In the genomic region with DNA sequence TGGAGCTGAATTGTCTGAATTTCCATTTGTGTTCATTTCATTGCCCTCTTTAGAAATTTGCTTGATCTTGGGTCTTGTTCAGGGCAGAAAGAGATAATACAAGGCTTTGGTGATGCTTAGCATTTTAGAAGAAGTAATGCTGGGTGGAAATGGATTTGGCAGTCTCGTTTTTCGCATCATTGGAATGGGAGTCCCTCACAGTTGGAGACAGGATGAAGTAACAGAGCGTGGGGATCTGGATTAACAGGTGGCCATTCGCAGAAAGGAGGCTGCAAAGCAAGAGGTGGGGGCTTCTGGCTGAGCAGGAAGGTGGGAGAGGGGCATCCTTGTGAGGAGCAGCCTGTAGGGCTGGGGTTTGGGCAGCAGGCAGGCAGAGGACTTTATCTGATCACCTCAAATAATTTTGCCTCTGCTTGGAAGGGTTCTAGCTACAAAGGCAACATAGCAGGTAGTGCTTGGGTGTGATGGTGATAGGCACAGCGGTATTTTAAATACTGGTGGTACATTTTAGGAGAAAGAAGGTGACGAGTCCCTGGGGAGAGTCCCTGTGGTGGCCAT, we compare ENCODE assay signal across 12 cellular contexts. TPM values are rescaled to one million over a fixed set of nuclear protein-coding genes. Genes with fewer than 3 reads are reported as not detected.
A peak's percentile ranks its signal among the peaks of the same experiment; 100 is the strongest.
DNase-seq lines count a peak whose midpoint lies in the region; ATAC-seq and TF ChIP-seq lines count a peak whose summit lies in the region.
"Had no signal": no experiment of that assay in that cellular context is flagged by ENCODE, and none has a peak within 500 bp of the region (broad histone marks: within the 10 kb centered on the region; RNA-seq: fewer than 3 reads in every experiment).

No MANE protein-coding gene starts in this region.

- H3K27ac Mint-ChIP-seq in activated naive CD4-positive, alpha-beta T cell treated with anti-CD3 and anti-CD28 coated beads, Interleukin-2, amount 10 ng/mL, durations not matched to agents 7 days and 5 days: peak overlapping the region; percentile 97
- peak overlapping the region; percentile 98 for H3K27ac Mint-ChIP-seq in activated CD4-positive, alpha-beta memory T cell treated with anti-CD3 and anti-CD28 coated beads for 36 hours

- no peak for DNase-seq in activated naive CD4-positive, alpha-beta T cell treated with anti-CD3 and anti-CD28 coated beads, Interleukin-2, amount 10 ng/mL, durations not matched to agents 7 days and 5 days
- no peak for DNase-seq in activated naive CD4-positive, alpha-beta T cell (lab: John Stamatoyannopoulos, UW)
- no peak for DNase-seq in activated CD4-positive, alpha-beta memory T cell treated with anti-CD3 and anti-CD28 coated beads for 36 hours
- DNase-seq in hepatocyte (ENCODE audit: low spot score) (no peak), thyroid gland (no peak), SKM-1 (lab: John Stamatoyannopoulos, UW; ENCODE audit: unreplicated experiment) (no peak)
- no peak for DNase-seq in stimulated activated CD4-positive, alpha-beta T cell treated with anti-CD3 and anti-CD28 coated beads, Interleukin-1b, Interleukin-23, amount 100 ng/mL, for 48 hours
- DNase-seq: brain microvascular endothelial cell, kidney, NCI-H187 treated with DMSO at 0.1 percent for 48 hours had no signal

- TF ChIP-seq CTCF in hepatocyte (IDR thresholded peaks at IDR 0.05; ENCODE audit: poor library complexity) (no peak), thyroid gland (IDR thresholded peaks at IDR 0.05) (no peak)

- H3K27me3 Mint-ChIP-seq in activated naive CD4-positive, alpha-beta T cell treated with anti-CD3 and anti-CD28 coated beads, Interleukin-2, amount 10 ng/mL, durations not matched to agents 7 days and 5 days: no peaks in the 10 kb centered on the region
- no peaks in the 10 kb centered on the region for H3K27me3 Mint-ChIP-seq in activated CD4-positive, alpha-beta memory T cell treated with anti-CD3 and anti-CD28 coated beads for 36 hours

- POLR2A ChIA-PET in activated CD4-positive, alpha-beta memory T cell treated with anti-CD3 and anti-CD28 coated beads for 36 hours (lab: Charles Lee): interaction anchor here (1.0 to 3.9 kb wide), 9 partner anchors 8 to 179 kb away, joined by 3 to 47 read pairs (median 10); a partner anchor contains a TSS

- H3K4me3 ChIP-seq in hepatocyte (no peak overlapping the region), thyroid gland (replicated peaks in 1 of 3) (no peak overlapping the region)
- H3K4me3 ChIP-seq: vagina had no signal

- H3K4me3 Mint-ChIP-seq in activated naive CD4-positive, alpha-beta T cell treated with anti-CD3 and anti-CD28 coated beads, Interleukin-2, amount 10 ng/mL, durations not matched to agents 7 days and 5 days: peak overlapping the region; percentile 66
- peak overlapping the region; percentile 42 for H3K4me3 Mint-ChIP-seq in activated CD4-positive, alpha-beta memory T cell treated with anti-CD3 and anti-CD28 coated beads for 36 hours

- H3K4me1 ChIP-seq in hepatocyte (ENCODE audit: insufficient read depth) (no peaks in the 10 kb centered on the region), thyroid gland (peaks cover 60 to 87% of the 10 kb centered on the region in 2 donors)

- H3K36me3 ChIP-seq in hepatocyte (replicated peaks; ENCODE audit: insufficient read depth, low read depth) (no peaks in the 10 kb centered on the region), thyroid gland (no peaks in the 10 kb centered on the region)
- H3K36me3 ChIP-seq: brain microvascular endothelial cell, vagina had no signal

- intact Hi-C loops in activated CD4-positive, alpha-beta memory T cell treated with anti-CD3 and anti-CD28 coated beads for 36 hours (cut with micrococcal nuclease): loop anchor here (1.0 to 10.0 kb wide), 9 partner anchors 10 to 334 kb away; a partner anchor contains a TSS
- intact Hi-C loops in thyroid gland (cut with DNase I): loop anchor here (10.0 kb wide), 1 partner anchor 52 kb away; no protein-coding TSS in a partner anchor

- H2AFZ ChIP-seq in hepatocyte: no peak overlapping the region

- H3K27ac ChIP-seq in hepatocyte (peak overlapping the region; percentile 3), thyroid gland (peak overlapping the region; percentile 41 to 67 (median 62))
- H3K27ac ChIP-seq: brain microvascular endothelial cell, vagina had no signal

- 88% methylated on average over 6 of the region's 6 CpGs for WGBS in hepatocyte (ENCODE audit: low lambda C conversion rate, missing lambda C conversion rate)
- WGBS in thyroid gland, 2 donors: 90 to 91% methylated on average over 6 of the region's 6 CpGs

- peaks cover 92% of the 10 kb centered on the region for H3K4me1 Mint-ChIP-seq in activated naive CD4-positive, alpha-beta T cell treated with anti-CD3 and anti-CD28 coated beads, Interleukin-2, amount 10 ng/mL, durations not matched to agents 7 days and 5 days
- H3K4me1 Mint-ChIP-seq in activated CD4-positive, alpha-beta memory T cell treated with anti-CD3 and anti-CD28 coated beads for 36 hours (ENCODE audit: low read depth): peaks cover 97% of the 10 kb centered on the region

- H3K36me3 Mint-ChIP-seq in activated naive CD4-positive, alpha-beta T cell treated with anti-CD3 and anti-CD28 coated beads, Interleukin-2, amount 10 ng/mL, durations not matched to agents 7 days and 5 days: peaks cover 11% of the 10 kb centered on the region
- peaks cover 7% of the 10 kb centered on the region for H3K36me3 Mint-ChIP-seq in activated CD4-positive, alpha-beta memory T cell treated with anti-CD3 and anti-CD28 coated beads for 36 hours

- H3K9me2 ChIP-seq in hepatocyte (replicated peaks; ENCODE audit: insufficient read depth): no peaks in the 10 kb centered on the region

- H3K4me2 ChIP-seq in hepatocyte: no peak overlapping the region

- H3K9me3 ChIP-seq in hepatocyte (ENCODE audit: low read depth) (no peaks in the 10 kb centered on the region), thyroid gland (no peaks in the 10 kb centered on the region)
- H3K9me3 ChIP-seq: vagina had no signal

- H4K20me1 ChIP-seq in hepatocyte (ENCODE audit: insufficient read depth, poor library complexity, severe bottlenecking): peaks cover 60% of the 10 kb centered on the region

- ATAC-seq in HG03378 (IDR thresholded peaks at IDR 0.05; ENCODE audit: unreplicated experiment): no peak

- H3K9me3 Mint-ChIP-seq in activated naive CD4-positive, alpha-beta T cell treated with anti-CD3 and anti-CD28 coated beads, Interleukin-2, amount 10 ng/mL, durations not matched to agents 7 days and 5 days: no peaks in the 10 kb centered on the region
- no peaks in the 10 kb centered on the region for H3K9me3 Mint-ChIP-seq in activated CD4-positive, alpha-beta memory T cell treated with anti-CD3 and anti-CD28 coated beads for 36 hours

- no peak for TF ChIP-seq POLR2A in thyroid gland (IDR thresholded peaks at IDR 0.05)

- peaks cover 95% of the 10 kb centered on the region for H3K79me2 ChIP-seq in hepatocyte

- H3K27me3 ChIP-seq in hepatocyte (no peaks in the 10 kb centered on the region), thyroid gland (no peaks in the 10 kb centered on the region)
- H3K27me3 ChIP-seq: brain microvascular endothelial cell, vagina had no signal

- CTCF ChIA-PET in activated naive CD4-positive, alpha-beta T cell treated with anti-CD3 and anti-CD28 coated beads, Interleukin-2, amount 10 ng/mL, durations not matched to agents 7 days and 5 days (lab: Charles Lee): interaction anchor here (0.8 to 2.1 kb wide), 4 partner anchors 60 to 131 kb away, joined by 3 to 8 read pairs (median 4); no protein-coding TSS in a partner anchor
- CTCF ChIA-PET in activated CD4-positive, alpha-beta memory T cell treated with anti-CD3 and anti-CD28 coated beads for 36 hours (lab: Charles Lee): interaction anchor here (0.7 to 5.8 kb wide), 7 partner anchors 9 to 140 kb away, joined by 3 to 42 read pairs (median 7); a partner anchor contains a TSS

RNA-seq across cellular contexts. Expression of a gene that starts 17.0 kb away (rescaled TPM):
- total RNA-seq in activated CD4-positive, alpha-beta memory T cell treated with anti-CD3 and anti-CD28 coated beads for 36 hours: 10 to 100 TPM; 55.0 to 60.8 TPM
- 19.9 and 32.6 TPM in 2 replicates for total RNA-seq in hepatocyte
- 16.2 and 23.8 TPM in 2 replicates for polyA plus RNA-seq in hepatocyte
- total RNA-seq in thyroid gland: 10 to 100 TPM; 35.9 to 75.5 (median 67.7) TPM
